ENCODE assay signal across 16 cellular contexts in genomic region chr10:58971806-58972491, GRCh38.
A peak's percentile ranks its signal among the peaks of the same experiment; 100 is the strongest.
DNase-seq lines count a peak whose midpoint lies in the region; ATAC-seq and TF ChIP-seq lines count a peak whose summit lies in the region.
"Had no signal": no experiment of that assay in that cellular context is flagged by ENCODE, and none has a peak within 500 bp of the region (broad histone marks: within the 10 kb centered on the region; RNA-seq: fewer than 3 reads in every experiment).

No MANE protein-coding gene starts in this region.

- H3K9ac ChIP-seq in PC-3 (ENCODE audit: low read length) = no peak overlapping the region
- H3K9ac ChIP-seq: BLaER1 treated with 17β-estradiol and CSF1 and Interleukin-3, amounts not matched to agents 10 nM and 100 nM had no signal

- peak; percentile 20 for DNase-seq in ACHN
- DNase-seq in SK-N-DZ (ENCODE audit: low spot score) = peak; percentile 93
- DNase-seq in dorsolateral prefrontal cortex = no peak
- DNase-seq in renal cortical epithelial cell (ENCODE audit: low read depth) = peak; percentile 90
- DNase-seq in PC-3 = no peak
- DNase-seq in NCI-H1694 treated with DMSO at 0.1 percent for 48 hours (lab: John Stamatoyannopoulos, UW) = no peak
- DNase-seq: AML-193; CD4-positive, CD25-positive, alpha-beta regulatory T cell; DMS 273 treated with DMSO at 0.1 percent for 48 hours; H7 had no signal

- TF ChIP-seq CTCF in dorsolateral prefrontal cortex (IDR thresholded peaks at IDR 0.05 in 54 of 56, conservative IDR thresholded peaks at IDR 0.05 in 2 of 56; ENCODE audit: low read depth in 1 of 56, partially characterized antibody in 56 of 56) (no peak), PC-3 (conservative IDR thresholded peaks at IDR 0.05; ENCODE audit: low read depth, low read length) (no peak)

- H3K9me3 ChIP-seq in PC-3 (ENCODE audit: low read length) = no peaks in the 10 kb centered on the region

- intact Hi-C loops in dorsolateral prefrontal cortex (cut with DNase I) = no loop called here
- intact Hi-C loops in PC-3 (cut with micrococcal nuclease) = no loop called here

- no TSS peak for BruUV-seq in PC-3 (replicated peaks; lab: Mats Ljungman, UMichigan)

- no peaks in the 10 kb centered on the region for H4K20me1 ChIP-seq in PC-3 (ENCODE audit: low read length)
- H4K20me1 ChIP-seq: BLaER1 treated with 17β-estradiol and CSF1 and Interleukin-3, amounts not matched to agents 10 nM and 100 nM had no signal

- H3F3A ChIP-seq in PC-3 (ENCODE audit: low read length, unreplicated experiment) = no peaks in the 10 kb centered on the region

- ATAC-seq in GM18502 (IDR thresholded peaks at IDR 0.05; ENCODE audit: poor library complexity, unreplicated experiment) = no peak
- ATAC-seq in GM19351 (IDR thresholded peaks at IDR 0.05; ENCODE audit: unreplicated experiment) = no peak
- ATAC-seq in PC-3 = no peak
- ATAC-seq: GM23338 had no signal

- no peaks in the 10 kb centered on the region for H3K36me3 ChIP-seq in PC-3 (ENCODE audit: low read depth, low read length)
- H3K36me3 ChIP-seq: BLaER1 treated with 17β-estradiol and CSF1 and Interleukin-3, amounts not matched to agents 10 nM and 100 nM had no signal

- H2AFZ ChIP-seq in PC-3 (ENCODE audit: low read length) = no peak overlapping the region
- H2AFZ ChIP-seq: GM23338 had no signal

- H3K27ac ChIP-seq in dorsolateral prefrontal cortex = peak overlapping the region in 47 of 59 donors; percentile 5 to 99 (median 94)
- no peak overlapping the region for H3K27ac ChIP-seq in PC-3 (ENCODE audit: low read length)
- H3K27ac ChIP-seq: 22Rv1; BLaER1 treated with 17β-estradiol and CSF1 and Interleukin-3, amounts not matched to agents 10 nM and 100 nM; HL-60 had no signal

- in situ Hi-C loops in ACHN (cut with HindIII; ENCODE audit: low pct_ligation_motif_present, low pct_unique_long_range_greater_than_20kb, low sequenced_read_pairs) = no loop called here

- H3K4me2 ChIP-seq in PC-3 (ENCODE audit: low read length) = no peak overlapping the region
- H3K4me2 ChIP-seq: BLaER1 treated with 17β-estradiol and CSF1 and Interleukin-3, amounts not matched to agents 10 nM and 100 nM; GM23338 had no signal

- no peaks in the 10 kb centered on the region for H3K79me2 ChIP-seq in PC-3 (ENCODE audit: low read length)

- CTCF ChIA-PET in PC-3 (lab: Charles Lee) = no interaction called here

- no peaks in the 10 kb centered on the region for H3K9me2 ChIP-seq in PC-3 (replicated peaks; ENCODE audit: low read length)

- no peaks in the 10 kb centered on the region for H3K27me3 ChIP-seq in dorsolateral prefrontal cortex
- H3K27me3 ChIP-seq in PC-3 (ENCODE audit: low read length) = peaks cover 18% of the 10 kb centered on the region
- H3K27me3 ChIP-seq: BLaER1 treated with 17β-estradiol and CSF1 and Interleukin-3, amounts not matched to agents 10 nM and 100 nM had no signal

- no peaks in the 10 kb centered on the region for H3K4me1 ChIP-seq in PC-3 (ENCODE audit: insufficient read depth, low read length)

- H3K4me3 ChIP-seq in dorsolateral prefrontal cortex = no peak overlapping the region
- H3K4me3 ChIP-seq in PC-3 (ENCODE audit: low read length) = no peak overlapping the region
- H3K4me3 ChIP-seq: BLaER1 treated with 17β-estradiol and CSF1 and Interleukin-3, amounts not matched to agents 10 nM and 100 nM; GM23338 had no signal

- POLR2A ChIA-PET in PC-3 (lab: Charles Lee; ENCODE audit: unreplicated experiment) = interaction anchor here (0.6 kb wide), 1 partner anchor 10 kb away, joined by 4 read pairs; no protein-coding TSS in a partner anchor

Comparison
In these comparisons a context has a peak if more than half of its experiments do, and no peak if none do; other contexts are left out.
1. DNase-seq: peak in ACHN (single experiment), SK-N-DZ (single experiment) and renal cortical epithelial cell (single experiment); none in dorsolateral prefrontal cortex (0 of 10), PC-3 (single experiment) and NCI-H1694 treated with DMSO at 0.1 percent for 48 hours (single experiment).